Comparison of ENCODE assay signal across 8 cellular contexts in genomic region chr3:191330309-191330712, GRCh38. TPM values are rescaled to one million over a fixed set of nuclear protein-coding genes. Genes with fewer than 3 reads are reported as not detected.
DNase-seq lines count a peak whose midpoint lies in the region; ATAC-seq and TF ChIP-seq lines count a peak whose summit lies in the region.

Gene UTS2B, minus strand, starts transcription at chr3:191330526. Its CDS starts 48,337 bp downstream, at chr3:191282189.

- peak within 1 kb of the TSS; percentile 86 for H3K4me2 ChIP-seq in GM23338

- ATAC-seq in GM23338 (no peak), omental fat pad (ENCODE audit: low FRiP score) (peak; percentile 28), GM19023 (IDR thresholded peaks at IDR 0.05; ENCODE audit: unreplicated experiment) (no peak)

- H3K9me2 ChIP-seq in GM23338 (ENCODE audit: insufficient read depth) = no peaks in the 10 kb centered on the region

- no peaks in the 10 kb centered on the region for H4K20me1 ChIP-seq in GM23338 (replicated peaks; ENCODE audit: insufficient read depth)

- H3K36me3 ChIP-seq in GM23338 (ENCODE audit: insufficient read depth) = no peaks in the 10 kb centered on the region

- peaks cover 4% of the 10 kb centered on the region; the same call in 1 of the 2 replicates for H3F3A ChIP-seq in GM23338 (replicated peaks; ENCODE audit: low read depth)

- H3K9me3 Mint-ChIP-seq in GM23338 = no peaks in the 10 kb centered on the region

- TF ChIP-seq CTCF in 22Rv1 (IDR thresholded peaks at IDR 0.05) (no peak), GM23338 (conservative IDR thresholded peaks at IDR 0.05; ENCODE audit: low read depth in 2 of 2) (no peak), WI38 (IDR thresholded peaks at IDR 0.05; ENCODE audit: low read depth, low read length) (no peak), omental fat pad (IDR thresholded peaks at IDR 0.05) (no peak)

- peak within 1 kb of the TSS; percentile 83 for H3K4me3 ChIP-seq in GM23338
- peak within 1 kb of the TSS; percentile 75 for H3K4me3 ChIP-seq in WI38 (ENCODE audit: low read depth, low read length)

- H3K79me2 ChIP-seq in GM23338 (replicated peaks; ENCODE audit: insufficient read depth) = peaks cover 45% of the 10 kb centered on the region

- H3K4me3 Mint-ChIP-seq in GM23338 = peak within 1 kb of the TSS; percentile 88

- peak within 1 kb of the TSS; percentile 67 for H3K27ac ChIP-seq in 22Rv1
- peak within 1 kb of the TSS; percentile 29; the same call in 1 of the 2 replicates for H3K27ac ChIP-seq in GM23338 (ENCODE audit: low read depth)

- H3K27me3 ChIP-seq in GM23338 (ENCODE audit: insufficient read depth) = peaks cover 40% of the 10 kb centered on the region

- DNase-seq in GM23338 (ENCODE audit: low spot score) (peak; percentile 13), foreskin melanocyte (peak; percentile 42), omental fat pad (ENCODE audit: low spot score) (no peak), germinal center (ENCODE audit: low spot score) (no peak), NCI-H1105 (lab: John Stamatoyannopoulos, UW) (no peak)

- peaks cover 40% of the 10 kb centered on the region for H3K4me1 ChIP-seq in GM23338 (ENCODE audit: insufficient read depth)

- peaks cover 44% of the 10 kb centered on the region for H3K4me1 Mint-ChIP-seq in GM23338

- H3K36me3 Mint-ChIP-seq in GM23338 (ENCODE audit: low read depth) = no peaks in the 10 kb centered on the region

- peak within 1 kb of the TSS; percentile 30; the same call in 1 of the 2 replicates for H3K27ac Mint-ChIP-seq in GM23338

- peaks cover 9% of the 10 kb centered on the region for H3K27me3 Mint-ChIP-seq in GM23338 (ENCODE audit: insufficient read depth, low read depth, poor library complexity)

- peak within 1 kb of the TSS; percentile 95 for H2AFZ ChIP-seq in GM23338

TF ChIP-seq in GM23338, 12 proteins besides CTCF, POLR2A, EP300 and RAD21:
- TF ChIP-seq REST (IDR thresholded peaks at IDR 0.05; ENCODE audit: unreplicated experiment) = no peak
- TF ChIP-seq CREB1 (CRISPR knock-in tag; IDR thresholded peaks at IDR 0.05; ENCODE audit: low read depth) = no peak
- TF ChIP-seq ZNF114 (CRISPR knock-in tag; IDR thresholded peaks at IDR 0.05) = no peak
- no peak for TF ChIP-seq POLR2AphosphoS5 (IDR thresholded peaks at IDR 0.05; ENCODE audit: low read depth)
- TF ChIP-seq EZH2 (IDR thresholded peaks at IDR 0.05; ENCODE audit: low read depth, unreplicated experiment) = no peak
- TF ChIP-seq NANOG (IDR thresholded peaks at IDR 0.05; ENCODE audit: borderline replicate concordance) = no peak
- no peak for TF ChIP-seq ZNF331 (CRISPR knock-in tag; IDR thresholded peaks at IDR 0.05; ENCODE audit: low read depth)
- TF ChIP-seq JUNB (IDR thresholded peaks at IDR 0.05; ENCODE audit: unreplicated experiment) = no peak
- no peak for TF ChIP-seq ETS1 (IDR thresholded peaks at IDR 0.05)
- TF ChIP-seq EZH2phosphoT487 (IDR thresholded peaks at IDR 0.05; ENCODE audit: unreplicated experiment) = no peak
- TF ChIP-seq ZNF462 (CRISPR knock-in tag; IDR thresholded peaks at IDR 0.05) = no peak
- TF ChIP-seq STAT1 (IDR thresholded peaks at IDR 0.05; ENCODE audit: unreplicated experiment) = no peak
TF ChIP-seq in GM23338: peak in this region for 0.

RNA-seq across cellular contexts. Expression of gene UTS2B, which starts in this region (rescaled TPM):
- not detected in 2 replicates for total RNA-seq in GM23338 (2014; rRNA removed; shearing (Covaris generic))
- 0.21 TPM in 1 of 2 replicates, not detected in the other for polyA plus RNA-seq in GM23338 (2016; fragmentation: Nextera tagmentation; extraction: Ambion mirVana)
- 1 to 10 TPM in 2 of 4 donors, under 1 TPM in 2; 0.24 to 1.3 (median 1.00) TPM for total RNA-seq in omental fat pad

Comparison
In these comparisons a context has a peak if more than half of its experiments do, and no peak if none do; other contexts are left out.
1. Peak in DNase-seq, H3K4me3 ChIP-seq, H3K27ac ChIP-seq and H3K4me2 ChIP-seq in GM23338; RNA of the gene not detected or under 1 TPM.